ENCODE assay signal across 18 cellular contexts in genomic region chr3:141444586-141445285, GRCh38.
"Had no signal": no experiment of that assay in that cellular context is flagged by ENCODE, and none has a peak within 500 bp of the region (broad histone marks: within the 10 kb centered on the region; RNA-seq: fewer than 3 reads in every experiment).

No MANE protein-coding gene starts in this region.

- H3K4me3 ChIP-seq: cardiac muscle cell, colonic mucosa, left lung, SK-N-MC, skin epidermis, thoracic aorta had no signal

- H3K9me3 ChIP-seq: colonic mucosa, left lung, neutrophil, thoracic aorta had no signal

- H3K27me3 ChIP-seq: cardiac muscle cell, colonic mucosa, left lung, neutrophil had no signal

- H3K27ac Mint-ChIP-seq: activated CD4-positive, alpha-beta T cell treated with anti-CD3 and anti-CD28 coated beads, Interleukin-2, amount 10 ng/mL, durations not matched to agents 24 days and 14 days; activated CD8-positive, alpha-beta T cell treated with anti-CD3 and anti-CD28 coated beads, Interleukin-2, amount 10 ng/mL, durations not matched to agents 7 days and 5 days; activated naive CD4-positive, alpha-beta T cell treated with anti-CD3 and anti-CD28 coated beads for 36 hours; activated naive CD8-positive, alpha-beta T cell treated with anti-CD3 and anti-CD28 coated beads, Interleukin-2, amount 50 U/mL, for 24 hours; activated T-helper 17 cell treated with anti-CD3 and anti-CD28 coated beads, Interleukin-2, amount 50 U/mL, for 72 hours; memory B cell; natural killer cell had no signal

- ATAC-seq: activated CD8-positive, alpha-beta T cell treated with anti-CD3 and anti-CD28 coated beads, Interleukin-2, amount 10 ng/mL, durations not matched to agents 7 days and 5 days; activated naive CD8-positive, alpha-beta T cell treated with anti-CD3 and anti-CD28 coated beads, Interleukin-2, amount 50 U/mL, for 24 hours; activated T-helper 17 cell treated with anti-CD3 and anti-CD28 coated beads, Interleukin-2, amount 50 U/mL, for 72 hours; left lung; natural killer cell had no signal

- DNase-seq: activated CD4-positive, alpha-beta T cell treated with anti-CD3 and anti-CD28 coated beads, Interleukin-2, amount 10 ng/mL, durations not matched to agents 24 days and 14 days; activated CD4-positive, CD25-positive, alpha-beta regulatory T cell; activated CD8-positive, alpha-beta T cell treated with anti-CD3 and anti-CD28 coated beads, Interleukin-2, amount 10 ng/mL, durations not matched to agents 7 days and 5 days; activated naive CD4-positive, alpha-beta T cell treated with anti-CD3 and anti-CD28 coated beads for 36 hours; activated naive CD8-positive, alpha-beta T cell treated with anti-CD3 and anti-CD28 coated beads, Interleukin-2, amount 50 U/mL, for 24 hours; colonic mucosa; effector CD8-positive, alpha-beta T cell; left lung; natural killer cell; stimulated activated CD4-positive, alpha-beta T cell treated with anti-CD3 and anti-CD28 coated beads, Interleukin-4, amount 100 ng/mL, for 24 hours; stimulated activated naive CD4-positive, alpha-beta T cell treated with Interleukin-2 at 50 U/mL for 16 hours had no signal

- H3K27ac ChIP-seq: cardiac muscle cell, colonic mucosa, neutrophil, SK-N-MC, thoracic aorta had no signal

- H3K9me3 Mint-ChIP-seq: activated CD4-positive, alpha-beta T cell treated with anti-CD3 and anti-CD28 coated beads, Interleukin-2, amount 10 ng/mL, durations not matched to agents 24 days and 14 days; activated naive CD4-positive, alpha-beta T cell treated with anti-CD3 and anti-CD28 coated beads for 36 hours; activated naive CD8-positive, alpha-beta T cell treated with anti-CD3 and anti-CD28 coated beads, Interleukin-2, amount 50 U/mL, for 24 hours; activated T-helper 17 cell treated with anti-CD3 and anti-CD28 coated beads, Interleukin-2, amount 50 U/mL, for 72 hours; memory B cell; natural killer cell had no signal

- H3K4me3 Mint-ChIP-seq: activated CD4-positive, alpha-beta T cell treated with anti-CD3 and anti-CD28 coated beads, Interleukin-2, amount 10 ng/mL, durations not matched to agents 24 days and 14 days; activated CD8-positive, alpha-beta T cell treated with anti-CD3 and anti-CD28 coated beads, Interleukin-2, amount 10 ng/mL, durations not matched to agents 7 days and 5 days; activated naive CD4-positive, alpha-beta T cell treated with anti-CD3 and anti-CD28 coated beads for 36 hours; activated naive CD8-positive, alpha-beta T cell treated with anti-CD3 and anti-CD28 coated beads, Interleukin-2, amount 50 U/mL, for 24 hours; activated T-helper 17 cell treated with anti-CD3 and anti-CD28 coated beads, Interleukin-2, amount 50 U/mL, for 72 hours; memory B cell; natural killer cell had no signal

- H3K27me3 Mint-ChIP-seq: activated CD4-positive, alpha-beta T cell treated with anti-CD3 and anti-CD28 coated beads, Interleukin-2, amount 10 ng/mL, durations not matched to agents 24 days and 14 days; activated naive CD8-positive, alpha-beta T cell treated with anti-CD3 and anti-CD28 coated beads, Interleukin-2, amount 50 U/mL, for 24 hours; activated T-helper 17 cell treated with anti-CD3 and anti-CD28 coated beads, Interleukin-2, amount 50 U/mL, for 72 hours; memory B cell had no signal
